In genomic region chr4:25951390-25951952, GRCh38 we compare ENCODE assay signal across 24 cellular contexts. TPM values are rescaled to one million over a fixed set of nuclear protein-coding genes. Genes with fewer than 3 reads are reported as not detected.
DNase-seq lines count a peak whose midpoint lies in the region; ATAC-seq and TF ChIP-seq lines count a peak whose summit lies in the region.
"Had no signal": no experiment of that assay in that cellular context is flagged by ENCODE, and none has a peak within 500 bp of the region (broad histone marks: within the 10 kb centered on the region; RNA-seq: fewer than 3 reads in every experiment).

No MANE protein-coding gene starts in this region.

- H3K27ac ChIP-seq in CD4-positive, alpha-beta T cell (ENCODE audit: low read depth, low read length) = no peak overlapping the region
- no peak overlapping the region for H3K27ac ChIP-seq in mesendoderm (ENCODE audit: low read depth, low read length)
- H3K27ac ChIP-seq: brain microvascular endothelial cell, ovary, tibial nerve had no signal

- no peak overlapping the region for H3K27ac Mint-ChIP-seq in activated T-cell treated with anti-CD3 and anti-CD28 coated beads, Interleukin-2, amount 50 U/mL, for 72 hours
- H3K27ac Mint-ChIP-seq in activated T-cell treated with anti-CD3 and anti-CD28 coated beads, Interleukin-2, amount 50 U/mL, for 24 hours = no peak overlapping the region
- no peak overlapping the region for H3K27ac Mint-ChIP-seq in CD4-positive, alpha-beta T cell
- H3K27ac Mint-ChIP-seq: activated naive CD4-positive, alpha-beta T cell treated with anti-CD3 and anti-CD28 coated beads for 36 hours; natural killer cell treated with Interleukin-12 subunit alpha and Interleukin-12 subunit beta and Interleukin-15 and Interleukin-18, amount 100 ng/mL, for 72 hours had no signal

- H3K36me3 ChIP-seq in NT2/D1 (ENCODE audit: insufficient read depth, insufficient read length, low read length) (no peaks in the 10 kb centered on the region), mesendoderm (ENCODE audit: control insufficient read depth, insufficient read depth, low read length) (no peaks in the 10 kb centered on the region)
- H3K36me3 ChIP-seq: brain microvascular endothelial cell, ovary, tibial nerve had no signal

- no peak overlapping the region for H2BK15ac ChIP-seq in mesendoderm (replicated peaks; ENCODE audit: low read depth)

- CTCF ChIA-PET in CD4-positive, alpha-beta T cell (lab: Charles Lee) = interaction anchor here (0.5 kb wide), 1 partner anchor 98 kb away, joined by 3 read pairs; no protein-coding TSS in a partner anchor

- no peak for TF ChIP-seq CTCF in CD4-positive, alpha-beta T cell (IDR thresholded peaks at IDR 0.05)

- H3K23ac ChIP-seq in mesendoderm (ENCODE audit: low read length) = peak overlapping the region; percentile 51

- H3K36me3 Mint-ChIP-seq in activated T-cell treated with anti-CD3 and anti-CD28 coated beads, Interleukin-2, amount 50 U/mL, for 72 hours (ENCODE audit: insufficient read depth in 2 of 2) = no peaks in the 10 kb centered on the region
- no peaks in the 10 kb centered on the region for H3K36me3 Mint-ChIP-seq in activated T-cell treated with anti-CD3 and anti-CD28 coated beads, Interleukin-2, amount 50 U/mL, for 24 hours (ENCODE audit: low read depth)
- no peaks in the 10 kb centered on the region for H3K36me3 Mint-ChIP-seq in CD4-positive, alpha-beta T cell (ENCODE audit: low read depth)
- H3K36me3 Mint-ChIP-seq: natural killer cell treated with Interleukin-12 subunit alpha and Interleukin-12 subunit beta and Interleukin-15 and Interleukin-18, amount 100 ng/mL, for 72 hours had no signal

- peaks cover 46% of the 10 kb centered on the region for H3K27me3 Mint-ChIP-seq in activated T-cell treated with anti-CD3 and anti-CD28 coated beads, Interleukin-2, amount 50 U/mL, for 72 hours (ENCODE audit: low read depth)
- H3K27me3 Mint-ChIP-seq in activated T-cell treated with anti-CD3 and anti-CD28 coated beads, Interleukin-2, amount 50 U/mL, for 24 hours = peaks cover 56% of the 10 kb centered on the region
- H3K27me3 Mint-ChIP-seq in CD4-positive, alpha-beta T cell = peaks cover 71% of the 10 kb centered on the region

- H3K9ac ChIP-seq in NT2/D1 (ENCODE audit: insufficient read length, low read depth) (peak overlapping the region; percentile 15), mesendoderm (ENCODE audit: low read length) (no peak overlapping the region)

- no peaks in the 10 kb centered on the region for H3K79me1 ChIP-seq in mesendoderm (ENCODE audit: low read length)

- peaks cover 1 to 3% of the 10 kb centered on the region in 2 donors for H3K9me3 Mint-ChIP-seq in activated T-cell treated with anti-CD3 and anti-CD28 coated beads, Interleukin-2, amount 50 U/mL, for 72 hours
- H3K9me3 Mint-ChIP-seq in activated T-cell treated with anti-CD3 and anti-CD28 coated beads, Interleukin-2, amount 50 U/mL, for 24 hours = no peaks in the 10 kb centered on the region
- no peaks in the 10 kb centered on the region for H3K9me3 Mint-ChIP-seq in CD4-positive, alpha-beta T cell
- H3K9me3 Mint-ChIP-seq: activated naive CD4-positive, alpha-beta T cell treated with anti-CD3 and anti-CD28 coated beads for 36 hours; natural killer cell treated with Interleukin-12 subunit alpha and Interleukin-12 subunit beta and Interleukin-15 and Interleukin-18, amount 100 ng/mL, for 72 hours had no signal

- no peaks in the 10 kb centered on the region for H3K9me3 ChIP-seq in CD4-positive, alpha-beta T cell (ENCODE audit: control insufficient read depth, low read length)
- no peaks in the 10 kb centered on the region for H3K9me3 ChIP-seq in NT2/D1 (ENCODE audit: insufficient read depth, low read length)
- H3K9me3 ChIP-seq: mucosa of descending colon, ovary, tibial nerve had no signal

- H3K79me2 ChIP-seq in mesendoderm (ENCODE audit: control insufficient read depth, insufficient read depth, low read length) = no peaks in the 10 kb centered on the region

- no peak overlapping the region for H4K5ac ChIP-seq in mesendoderm (ENCODE audit: low read length)

- no peak overlapping the region for H3K4me3 ChIP-seq in NT2/D1 (ENCODE audit: insufficient read length, low read depth)
- no peak overlapping the region for H3K4me3 ChIP-seq in mesendoderm (ENCODE audit: low read length)
- H3K4me3 ChIP-seq: lung, mucosa of descending colon, ovary, tibial nerve had no signal

- POLR2A ChIA-PET in CD4-positive, alpha-beta T cell (lab: Charles Lee) = no interaction called here

- peaks cover 9% of the 10 kb centered on the region for H3K27me3 ChIP-seq in CD4-positive, alpha-beta T cell (ENCODE audit: control insufficient read depth, insufficient read depth, low read length)
- H3K27me3 ChIP-seq in NT2/D1 (ENCODE audit: insufficient read depth, insufficient read length) (no peaks in the 10 kb centered on the region), mesendoderm (ENCODE audit: insufficient read depth, low read length, poor library complexity) (no peaks in the 10 kb centered on the region)
- H3K27me3 ChIP-seq: brain microvascular endothelial cell, ovary, tibial nerve had no signal

- H3K4me2 ChIP-seq in mesendoderm (ENCODE audit: low read length) = no peak overlapping the region

- peak overlapping the region; percentile 71 for H3K4ac ChIP-seq in mesendoderm (ENCODE audit: low read depth, low read length)

- no peak for DNase-seq in activated T-cell treated with anti-CD3 and anti-CD28 coated beads, Interleukin-2, amount 50 U/mL, for 72 hours
- no peak for DNase-seq in activated T-cell treated with anti-CD3 and anti-CD28 coated beads, Interleukin-2, amount 50 U/mL, for 24 hours
- DNase-seq in CD4-positive, alpha-beta T cell = no peak
- DNase-seq in NT2/D1 (ENCODE audit: low read depth, low spot score) (no peak), mesendoderm (no peak), NCI-H2196 (lab: John Stamatoyannopoulos, UW; ENCODE audit: unreplicated experiment) (no peak)
- DNase-seq in effector CD4-positive, alpha-beta T cell = no peak
- DNase-seq: activated CD4-positive, CD25-positive, alpha-beta regulatory T cell treated with anti-CD3 and anti-CD28 coated beads, Interleukin-2, amount 50 U/mL, for 72 hours; activated naive CD4-positive, alpha-beta T cell treated with anti-CD3 and anti-CD28 coated beads for 36 hours; activated T-cell treated with anti-CD3 and anti-CD28 coated beads, Interleukin-2, amount 50 U/mL, for 1 hour; amygdala; brain microvascular endothelial cell; EL; GOT3; mucosa of descending colon; NCI-H2029; NCI-H226; NCI-H526 treated with DMSO at 0.1 percent for 48 hours; ovary had no signal

- H2BK120ac ChIP-seq in mesendoderm (ENCODE audit: low read depth, low read length) = no peak overlapping the region

- no peak overlapping the region for H3K56ac ChIP-seq in mesendoderm (ENCODE audit: low read length)

- peak overlapping the region; percentile 14 to 38 for H3K4me3 Mint-ChIP-seq in activated T-cell treated with anti-CD3 and anti-CD28 coated beads, Interleukin-2, amount 50 U/mL, for 72 hours
- H3K4me3 Mint-ChIP-seq in activated T-cell treated with anti-CD3 and anti-CD28 coated beads, Interleukin-2, amount 50 U/mL, for 24 hours = no peak overlapping the region
- H3K4me3 Mint-ChIP-seq in CD4-positive, alpha-beta T cell = no peak overlapping the region
- H3K4me3 Mint-ChIP-seq: activated naive CD4-positive, alpha-beta T cell treated with anti-CD3 and anti-CD28 coated beads for 36 hours; natural killer cell treated with Interleukin-12 subunit alpha and Interleukin-12 subunit beta and Interleukin-15 and Interleukin-18, amount 100 ng/mL, for 72 hours had no signal

- intact Hi-C loops in CD4-positive, alpha-beta T cell (cut with DNase I, micrococcal nuclease) = no loop called here

- no peak overlapping the region for H2BK5ac ChIP-seq in mesendoderm (ENCODE audit: low read length)

- H3K4me1 Mint-ChIP-seq in activated T-cell treated with anti-CD3 and anti-CD28 coated beads, Interleukin-2, amount 50 U/mL, for 72 hours (ENCODE audit: low read depth) = peaks cover 15% of the 10 kb centered on the region
- H3K4me1 Mint-ChIP-seq in activated T-cell treated with anti-CD3 and anti-CD28 coated beads, Interleukin-2, amount 50 U/mL, for 24 hours (ENCODE audit: low read depth) = peaks cover 13% of the 10 kb centered on the region
- peaks cover 12% of the 10 kb centered on the region for H3K4me1 Mint-ChIP-seq in CD4-positive, alpha-beta T cell (ENCODE audit: low read depth)

- H4K8ac ChIP-seq in mesendoderm (ENCODE audit: low read depth, low read length) = no peak overlapping the region

- peak; percentile 37 to 59 for ATAC-seq in activated T-cell treated with anti-CD3 and anti-CD28 coated beads, Interleukin-2, amount 50 U/mL, for 72 hours (replicated peaks in 1 of 2)
- ATAC-seq in CD4-positive, alpha-beta T cell (ENCODE audit: poor library complexity) = peak; percentile 29
- no peak for ATAC-seq in HG03457 (IDR thresholded peaks at IDR 0.05; ENCODE audit: unreplicated experiment)
- ATAC-seq: mucosa of descending colon; natural killer cell treated with Interleukin-12 subunit alpha and Interleukin-12 subunit beta and Interleukin-15 and Interleukin-18, amount 100 ng/mL, for 72 hours; SK-N-SH treated with all-trans-retinoic acid at 6 μM for 48 hours had no signal

- no peak overlapping the region for H2AK5ac ChIP-seq in mesendoderm (ENCODE audit: low read length)

- H3K4me1 ChIP-seq in NT2/D1 (ENCODE audit: insufficient read depth, insufficient read length) (peaks cover 16% of the 10 kb centered on the region), mesendoderm (ENCODE audit: control insufficient read depth, low read depth, low read length) (peaks cover 20% of the 10 kb centered on the region)

- WGBS in mesendoderm (ENCODE audit: extremely low coverage, insufficient coverage, low lambda C conversion rate) = no CpG with 5 or more reads among the region's 6 CpGs

- no peak overlapping the region for H3K18ac ChIP-seq in mesendoderm (ENCODE audit: low read length)

RNA-seq across cellular contexts. Expression of gene SMIM20, which starts 37.5 kb away (rescaled TPM):
- total RNA-seq in activated T-cell treated with anti-CD3 and anti-CD28 coated beads, Interleukin-2, amount 50 U/mL, for 72 hours = 10 to 100 TPM; 24.1 to 33.9 TPM
- 1 to 10 TPM; 7.2 to 9.1 TPM for total RNA-seq in CD4-positive, alpha-beta T cell
- polyA plus RNA-seq in mesendoderm (2013, experiment 1 of 2) = 28.3 TPM
- polyA plus RNA-seq in mesendoderm (2013, experiment 2 of 2) = 28.3 TPM

Comparison
In these comparisons a context has a peak if more than half of its experiments do, and no peak if none do; other contexts are left out.
1. H3K4me3 Mint-ChIP-seq: peak in activated T-cell treated with anti-CD3 and anti-CD28 coated beads, Interleukin-2, amount 50 U/mL, for 72 hours (2 of 2); none in activated T-cell treated with anti-CD3 and anti-CD28 coated beads, Interleukin-2, amount 50 U/mL, for 24 hours (single experiment) and CD4-positive, alpha-beta T cell (single experiment).